In genomic region chr7:44846816-44847508, GRCh38 we compare ENCODE assay signal across 8 cellular contexts. TPM values are rescaled to one million over a fixed set of nuclear protein-coding genes. Genes with fewer than 3 reads are reported as not detected.
DNase-seq lines count a peak whose midpoint lies in the region; ATAC-seq and TF ChIP-seq lines count a peak whose summit lies in the region.

No MANE protein-coding gene starts in this region.

- POLR2A ChIA-PET in IMR-90 (lab: Charles Lee; ENCODE audit: unreplicated experiment) = no interaction called here

- peak overlapping the region; percentile 75 for H2AK9ac ChIP-seq in IMR-90 (replicated peaks; ENCODE audit: low read depth, low read length, poor library complexity)

- H4K91ac ChIP-seq in IMR-90 (ENCODE audit: insufficient read depth, low read depth, low read length) = no peak overlapping the region

- no peak overlapping the region for H2BK20ac ChIP-seq in IMR-90 (ENCODE audit: low read depth, low read length)

- H3K9ac ChIP-seq in IMR-90 (ENCODE audit: low read depth, low read length) (peak overlapping the region; percentile 94), mammary epithelial cell (ENCODE audit: insufficient read depth, low read length) (peak overlapping the region; percentile 97), muscle layer of colon (ENCODE audit: low read length) (peak overlapping the region; percentile 96)

- no peaks in the 10 kb centered on the region for H3K27me3 ChIP-seq in IMR-90 (ENCODE audit: control insufficient read depth, insufficient read depth, low read length)
- H3K27me3 ChIP-seq in mammary epithelial cell (ENCODE audit: insufficient read depth, low read length) = no peaks in the 10 kb centered on the region
- H3K27me3 ChIP-seq in muscle layer of colon (ENCODE audit: control insufficient read depth in 1 of 2, insufficient read depth in 2 of 2, low read length in 2 of 2) = no peaks in the 10 kb centered on the region

- H3K27ac ChIP-seq in IMR-90 (ENCODE audit: insufficient read depth, low read length) = peak overlapping the region; percentile 81
- peak overlapping the region; percentile 84 for H3K27ac ChIP-seq in mammary epithelial cell (ENCODE audit: insufficient read depth, low read depth, low read length)
- H3K27ac ChIP-seq in muscle layer of colon (ENCODE audit: low read depth, low read length) = peak overlapping the region; percentile 97

- peak overlapping the region; percentile 77 for H2BK5ac ChIP-seq in IMR-90 (ENCODE audit: low read depth, low read length, poor library complexity, severe bottlenecking)

- peak overlapping the region; percentile 95 to 99 (median 98) for H3K27ac Mint-ChIP-seq in CD14-positive monocyte

- no peaks in the 10 kb centered on the region for H3K9me3 ChIP-seq in IMR-90 (ENCODE audit: control insufficient read depth, insufficient read depth, low read length)
- no peaks in the 10 kb centered on the region for H3K9me3 ChIP-seq in mammary epithelial cell (replicated peaks; ENCODE audit: insufficient read depth, low read length)
- no peaks in the 10 kb centered on the region for H3K9me3 ChIP-seq in muscle layer of colon (ENCODE audit: low read length)

- ATAC-seq in IMR-90 (ENCODE audit: low read depth) = no peak
- ATAC-seq in HG03354 (IDR thresholded peaks at IDR 0.05; ENCODE audit: poor library complexity, severe bottlenecking, unreplicated experiment) = no peak
- no peak for ATAC-seq in HG02885 (IDR thresholded peaks at IDR 0.05; ENCODE audit: poor library complexity, unreplicated experiment)

- H3K4me3 ChIP-seq in IMR-90 (ENCODE audit: insufficient read depth, low read depth, low read length) = peak overlapping the region; percentile 90
- peak overlapping the region; percentile 55 to 96 (median 94) for H3K4me3 ChIP-seq in mammary epithelial cell (replicated peaks in 1 of 3; ENCODE audit: insufficient read depth in 1 of 3, low read depth in 2 of 3, low read length in 3 of 3)
- peak overlapping the region; percentile 76 to 88 for H3K4me3 ChIP-seq in muscle layer of colon (ENCODE audit: low read depth in 1 of 2, low read length in 2 of 2)

- TF ChIP-seq RAD21 in IMR-90 (IDR thresholded peaks at IDR 0.05; ENCODE audit: low read length) = no peak

- H3K56ac ChIP-seq in IMR-90 (ENCODE audit: extremely low read depth, insufficient read depth, low read length) = peak overlapping the region; percentile 90; the same call in 1 of the 2 replicates

- H3K79me2 ChIP-seq in mammary epithelial cell (ENCODE audit: insufficient read depth, low read length) = peaks cover 55% of the 10 kb centered on the region

- H3K36me3 ChIP-seq in IMR-90 (ENCODE audit: control insufficient read depth, insufficient read depth, low read length) = no peaks in the 10 kb centered on the region
- no peaks in the 10 kb centered on the region for H3K36me3 ChIP-seq in mammary epithelial cell (ENCODE audit: insufficient read depth, low read length)
- no peaks in the 10 kb centered on the region for H3K36me3 ChIP-seq in muscle layer of colon (ENCODE audit: insufficient read depth, low read length)

- H3K4me1 Mint-ChIP-seq in CD14-positive monocyte = peaks cover 52% of the 10 kb centered on the region

- peaks cover 3% of the 10 kb centered on the region; the same call in 1 of the 2 replicates for H3K9me1 ChIP-seq in IMR-90 (ENCODE audit: insufficient read depth, low read length)

- 0 out of 3 replicates have a peak overlapping the region, but pooled peaks have one; percentile 0 for H2BK15ac ChIP-seq in IMR-90 (ENCODE audit: low read depth, low read length)

- H4K5ac ChIP-seq in IMR-90 (ENCODE audit: low read depth, low read length) = peak overlapping the region; percentile 78; the same call in 1 of the 2 replicates

- no TSS peak for BruUV-seq in IMR-90 (replicated peaks; lab: Mats Ljungman, UMichigan)
- TSS peak; percentile 28 for BruUV-seq in mammary epithelial cell (replicated peaks; lab: Mats Ljungman, UMichigan)

- CTCF ChIA-PET in IMR-90 (lab: Yijun Ruan, JAX) = interaction anchor here (0.9 to 1.0 kb wide), 2 partner anchors 116 to 256 kb away, joined by 3 to 4 read pairs; no protein-coding TSS in a partner anchor
- CTCF ChIA-PET in mammary epithelial cell (lab: Charles Lee; ENCODE audit: low non-redundant PET) = interaction anchor here (0.6 to 0.7 kb wide), 3 partner anchors 34 to 247 kb away, joined by 3 to 7 read pairs (median 5); no protein-coding TSS in a partner anchor

- no peak overlapping the region for H2AK5ac ChIP-seq in IMR-90 (ENCODE audit: low read depth, low read length)

- H3K23ac ChIP-seq in IMR-90 (ENCODE audit: low read depth, low read length) = peak overlapping the region; percentile 95

- TF ChIP-seq CTCF in CD14-positive monocyte (IDR thresholded peaks at IDR 0.05) (no peak), IMR-90 (conservative IDR thresholded peaks at IDR 0.05; ENCODE audit: low read depth, low read length) (no peak), mammary epithelial cell (conservative IDR thresholded peaks at IDR 0.05 in 1 of 2, IDR thresholded peaks at IDR 0.05 in 1 of 2; ENCODE audit: extremely low read depth in 1 of 2, insufficient read depth in 1 of 2, low read depth in 1 of 2, low read length in 2 of 2) (no peak)

- H2BK120ac ChIP-seq in IMR-90 (ENCODE audit: low read depth, low read length) = 0 out of 2 replicates have a peak overlapping the region, but pooled peaks have one; percentile 26

- WGBS in IMR-90 (ENCODE audit: extremely low coverage in 2 of 2, insufficient read length in 1 of 2), 2 experiments = 0% methylated on average over 3 of the region's 12 CpGs; no CpG with 5 or more reads in 1 of the 2 experiments
- 1% methylated on average over 12 of the region's 12 CpGs for WGBS in mammary epithelial cell (ENCODE audit: low coverage, missing lambda C conversion rate)

- peak overlapping the region; percentile 2 to 4; a peak in 1 of 4 replicates for H4K8ac ChIP-seq in IMR-90 (ENCODE audit: low read depth in 2 of 2, low read length in 2 of 2)

- in situ Hi-C loops in IMR-90 (cut with MboI; ENCODE audit: low sequenced_read_pairs) (loop anchor here (10.0 kb wide), 1 partner anchor 252 kb away; no protein-coding TSS in a partner anchor), mammary epithelial cell (cut with MboI; ENCODE audit: low sequenced_read_pairs in 2 of 2) (loop anchor here (10.0 to 25.0 kb wide), 2 partner anchors 260 to 262 kb away; partner anchors contain the start of gene TMED4 (in 2 of the 2))

- H3K4me3 Mint-ChIP-seq in CD14-positive monocyte = peak overlapping the region; percentile 91 to 98

- no peak for TF ChIP-seq POLR2A in IMR-90 (IDR thresholded peaks at IDR 0.05; ENCODE audit: low read depth, low read length)

- DNase-seq in CD14-positive monocyte (ENCODE audit: low spot score) = no peak
- DNase-seq in IMR-90 = no peak
- DNase-seq in mammary epithelial cell = no peak
- DNase-seq in amniotic stem cell (lab: John Stamatoyannopoulos, UW) = no peak
- no peak for DNase-seq in NCI-H345 (lab: John Stamatoyannopoulos, UW)

- intact Hi-C loops in CD14-positive monocyte (cut with micrococcal nuclease) = loop anchor here (5.0 to 10.0 kb wide), 7 partner anchors 40 to 802 kb away; partner anchors contain the start of genes DBNL (in 1 of the 2), PPIA (in 1 of the 2), PURB (in 1 of the 2) and TMED4 (in 1 of the 2)
- intact Hi-C loops in IMR-90 (cut with micrococcal nuclease) = loop anchor here (1.0 to 5.0 kb wide), 3 partner anchors 98 to 259 kb away; partner anchors contain the start of gene OGDH
- intact Hi-C loops in mammary epithelial cell (cut with micrococcal nuclease) = loop anchor here (1.0 to 10.0 kb wide), 4 partner anchors 98 to 352 kb away; partner anchors contain the start of genes NUDCD3, OGDH and ZMIZ2

- peak overlapping the region; percentile 77 for H3K4ac ChIP-seq in IMR-90 (ENCODE audit: low read depth, low read length)

- H3K14ac ChIP-seq in IMR-90 (replicated peaks; ENCODE audit: low read depth, low read length) = peak overlapping the region; percentile 75

- H3K4me1 ChIP-seq in IMR-90 (ENCODE audit: control insufficient read depth, insufficient read depth, low read length) = peaks cover 2% of the 10 kb centered on the region; the same call in 1 of the 2 replicates
- H3K4me1 ChIP-seq in mammary epithelial cell (ENCODE audit: insufficient read depth, low read length) = peaks cover 5% of the 10 kb centered on the region
- peaks cover 22% of the 10 kb centered on the region for H3K4me1 ChIP-seq in muscle layer of colon (ENCODE audit: insufficient read depth, low read length)

- no peaks in the 10 kb centered on the region for H3K27me3 Mint-ChIP-seq in CD14-positive monocyte (ENCODE audit: low read depth in 3 of 3)

- peaks cover 8 to 23% of the 10 kb centered on the region in 2 experiments; a peak in 2 of 4 replicates for H3K79me1 ChIP-seq in IMR-90 (ENCODE audit: low read depth in 1 of 2, low read length in 2 of 2)

- H3K36me3 Mint-ChIP-seq in CD14-positive monocyte = peaks cover 5 to 7% of the 10 kb centered on the region in 2 donors

- peaks cover 12% of the 10 kb centered on the region for H4K20me1 ChIP-seq in IMR-90 (ENCODE audit: insufficient read depth, low read length)
- no peaks in the 10 kb centered on the region for H4K20me1 ChIP-seq in mammary epithelial cell (ENCODE audit: insufficient read depth, low read length)

- peak overlapping the region; percentile 83; the same call in 1 of the 2 replicates for H3K18ac ChIP-seq in IMR-90 (ENCODE audit: low read depth, low read length)

- dilution Hi-C loops in IMR-90 (cut with HindIII; ENCODE audit: low sequenced_read_pairs, unreplicated experiment) = no loop called here
- dilution Hi-C loops in mammary epithelial cell (cut with HindIII; ENCODE audit: low sequenced_read_pairs) = no loop called here

- H2AFZ ChIP-seq in IMR-90 (replicated peaks; ENCODE audit: low read length, poor library complexity) (peak overlapping the region; percentile 95), mammary epithelial cell (ENCODE audit: low read depth, low read length) (peak overlapping the region; percentile 90)

- H3K4me2 ChIP-seq in IMR-90 (ENCODE audit: low read depth, low read length) (peak overlapping the region; percentile 96), mammary epithelial cell (ENCODE audit: insufficient read depth, low read depth, low read length) (peak overlapping the region; percentile 98)

- no peaks in the 10 kb centered on the region for H3K9me3 Mint-ChIP-seq in CD14-positive monocyte

RNA-seq across cellular contexts. Expression of gene H2AZ2, which starts 0.9 kb away (rescaled TPM):
- polyA plus RNA-seq in CD14-positive monocyte (100 to 1,000 TPM; 181 to 186 TPM), IMR-90 (2012; rRNA removed) (135 and 156 TPM in 2 replicates), mammary epithelial cell (142 TPM)
- total RNA-seq in IMR-90 (2012; rRNA removed) (162 and 230 TPM in 2 replicates), mammary epithelial cell (100 to 1,000 TPM in 1 of 2 donors, 10 to 100 TPM in 1; 48.3 to 116 TPM)
- 141 and 213 TPM in 2 replicates for polyA plus RNA-seq in IMR-90 (2012; cell fraction: cytosol; rRNA removed)
- polyA plus RNA-seq in IMR-90 (2012; cell fraction: nucleus; rRNA removed; ENCODE audit: low replicate concordance) = 57.3 and 81.6 TPM in 2 replicates
- 91.6 TPM for polyA minus RNA-seq in mammary epithelial cell

RNA-seq across cellular contexts. Expression of gene PURB, which starts 38.4 kb away (rescaled TPM):
- polyA plus RNA-seq in CD14-positive monocyte (1 to 10 TPM; 3.0 TPM), IMR-90 (2012; rRNA removed) (4.5 and 6.3 TPM in 2 replicates), mammary epithelial cell (4.1 TPM)
- total RNA-seq in IMR-90 (2012; rRNA removed) (8.8 and 15.3 TPM in 2 replicates), mammary epithelial cell (10 to 100 TPM; 30.2 to 32.8 TPM)
- polyA plus RNA-seq in IMR-90 (2012; cell fraction: cytosol; rRNA removed) = 2.0 and 2.1 TPM in 2 replicates
- polyA plus RNA-seq in IMR-90 (2012; cell fraction: nucleus; rRNA removed; ENCODE audit: low replicate concordance) = 1.5 and 4.5 TPM in 2 replicates
- polyA minus RNA-seq in mammary epithelial cell = 14.2 TPM

RNA-seq across cellular contexts. Expression of gene PPIA, which starts 50.5 kb away (rescaled TPM):
- polyA plus RNA-seq in CD14-positive monocyte (1,000 to 10,000 TPM; 2,037 to 2,276 TPM), IMR-90 (2012; rRNA removed) (4,788 and 4,883 TPM in 2 replicates), mammary epithelial cell (7,269 TPM)
- total RNA-seq in IMR-90 (2012; rRNA removed) (3,396 and 3,430 TPM in 2 replicates), mammary epithelial cell (1,000 to 10,000 TPM; 1,812 to 2,252 TPM)
- 3,102 and 3,821 TPM in 2 replicates for polyA plus RNA-seq in IMR-90 (2012; cell fraction: cytosol; rRNA removed)
- 630 and 1,845 TPM in 2 replicates for polyA plus RNA-seq in IMR-90 (2012; cell fraction: nucleus; rRNA removed; ENCODE audit: low replicate concordance)
- polyA minus RNA-seq in mammary epithelial cell = 2,221 TPM
